Comparison of ENCODE assay signal across 35 cellular contexts in genomic region chr20:54166987-54167662, GRCh38. TPM values are rescaled to one million over a fixed set of nuclear protein-coding genes. Genes with fewer than 3 reads are reported as not detected.
"Had no signal": no experiment of that assay in that cellular context is flagged by ENCODE, and none has a peak within 500 bp of the region (broad histone marks: within the 10 kb centered on the region; RNA-seq: fewer than 3 reads in every experiment).

No MANE protein-coding gene starts in this region.

- H3K27ac ChIP-seq: brain microvascular endothelial cell, WERI-Rb-1 had no signal

- H3K36me3 ChIP-seq: brain microvascular endothelial cell, WERI-Rb-1 had no signal

- FAIRE-seq: colon had no signal

- ATAC-seq: activated CD8-positive, alpha-beta memory T cell treated with anti-CD3 and anti-CD28 coated beads, Interleukin-2, amount 10 ng/mL, durations not matched to agents 7 days and 5 days; Right ventricle myocardium inferior had no signal

- DNase-seq: activated CD4-positive, alpha-beta memory T cell treated with anti-CD3 and anti-CD28 coated beads, Interleukin-2, amount 10 ng/mL, durations not matched to agents 7 days and 5 days; activated CD4-positive, alpha-beta T cell treated with anti-CD3 and anti-CD28 coated beads for 1 hour; activated CD4-positive, alpha-beta T cell treated with anti-CD3 and anti-CD28 coated beads for 48 hours; activated CD4-positive, CD25-positive, alpha-beta regulatory T cell; activated CD8-positive, alpha-beta memory T cell treated with anti-CD3 and anti-CD28 coated beads for 24 hours; activated CD8-positive, alpha-beta memory T cell treated with anti-CD3 and anti-CD28 coated beads, Interleukin-2, amount 10 ng/mL, durations not matched to agents 7 days and 5 days; activated CD8-positive, alpha-beta memory T cell treated with anti-CD3 and anti-CD28 coated beads, Interleukin-2, amount 50 U/mL, for 48 hours; activated effector memory CD4-positive, alpha-beta T cell treated with Interleukin-2 at 50 U/mL for 16 hours; activated naive CD4-positive, alpha-beta T cell; activated naive CD4-positive, alpha-beta T cell treated with anti-CD3 and anti-CD28 coated beads, Interleukin-2, amount 50 U/mL, for 16 hours; activated naive CD8-positive, alpha-beta T cell treated with anti-CD3 and anti-CD28 coated beads for 36 hours; activated T-cell treated with anti-CD3 and anti-CD28 coated beads, Interleukin-2, amount 50 U/mL, for 48 hours; amniotic stem cell; aorta; brain microvascular endothelial cell; central memory CD4-positive, alpha-beta T cell; Kasumi-1; MM.1S; MV-4-11; NCI-H1092; NCI-H146; NCI-H187; NCI-H2029 treated with DMSO at 0.1 percent for 48 hours; NCI-H2107; NCI-H748 treated with DMSO at 0.1 percent for 48 hours; NK-92 treated with Interleukin-12 subunit alpha and Interleukin-12 subunit beta, amount 100 ng/mL, for 24 hours; SIG-M5; SW 1271; T-helper 1 cell; T-helper 2 cell; T-helper 9 cell; WERI-Rb-1 had no signal

RNA-seq across cellular contexts. Expression of gene CYP24A1, which starts 6.7 kb away (rescaled TPM):
- total RNA-seq: activated CD4-positive, alpha-beta memory T cell treated with anti-CD3 and anti-CD28 coated beads, Interleukin-2, amount 10 ng/mL, durations not matched to agents 7 days and 5 days; activated CD8-positive, alpha-beta memory T cell treated with anti-CD3 and anti-CD28 coated beads, Interleukin-2, amount 10 ng/mL, durations not matched to agents 7 days and 5 days; activated naive CD8-positive, alpha-beta T cell treated with anti-CD3 and anti-CD28 coated beads for 36 hours; aorta; Right ventricle myocardium inferior; SK-MEL-5 had no signal
- polyA plus RNA-seq: aorta had no signal
